Comparison of ENCODE assay signal across 21 cellular contexts in genomic region chr21:16911166-16911607, GRCh38.
"Had no signal": no experiment of that assay in that cellular context is flagged by ENCODE, and none has a peak within 500 bp of the region (broad histone marks: within the 10 kb centered on the region; RNA-seq: fewer than 3 reads in every experiment).

No MANE protein-coding gene starts in this region.

- H3K4me1 ChIP-seq: left lung, lower lobe of right lung, pancreas, prostate gland, right lobe of liver, transverse colon had no signal

- H3K4me3 ChIP-seq: gastrocnemius medialis, left lung, lower lobe of right lung, pancreas, prostate gland, right lobe of liver, testis, transverse colon had no signal

- H3K27me3 Mint-ChIP-seq: memory B cell; natural killer cell treated with Interleukin-12 subunit alpha and Interleukin-12 subunit beta and Interleukin-15 and Interleukin-18, amount 100 ng/mL, for 72 hours; stimulated activated naive B cell treated with anti-CD40 and anti-IgM and Interleukin-4, amounts not matched to agents 10 μg/mL and 1 μg/mL and 100 μg/mL, for 72 hours; stimulated activated naive CD8-positive, alpha-beta T cell treated with anti-CD3 and anti-CD28 coated beads, Interleukin-15, amount 100 ng/mL, for 72 hours had no signal

- H3K4me3 Mint-ChIP-seq: endodermal cell; immature natural killer cell; memory B cell; natural killer cell treated with Interleukin-12 subunit alpha and Interleukin-12 subunit beta and Interleukin-15 and Interleukin-18, amount 100 ng/mL, for 72 hours; stimulated activated naive B cell treated with anti-CD40 and anti-IgM and Interleukin-4, amounts not matched to agents 10 μg/mL and 1 μg/mL and 100 μg/mL, for 72 hours; stimulated activated naive CD8-positive, alpha-beta T cell treated with anti-CD3 and anti-CD28 coated beads, Interleukin-15, amount 100 ng/mL, for 72 hours had no signal

- H3K9me3 ChIP-seq: gastrocnemius medialis, left lung, lower lobe of right lung, pancreas, prostate gland, right lobe of liver, testis, transverse colon had no signal

- H3K36me3 ChIP-seq: gastrocnemius medialis, left lung, lower lobe of right lung, pancreas, prostate gland, right lobe of liver, transverse colon had no signal

- H3K36me3 Mint-ChIP-seq: immature natural killer cell; memory B cell; stimulated activated naive B cell treated with anti-CD40 and anti-IgM and Interleukin-4, amounts not matched to agents 10 μg/mL and 1 μg/mL and 100 μg/mL, for 72 hours had no signal

- H3K27me3 ChIP-seq: gastrocnemius medialis, left lung, pancreas, right lobe of liver, testis, transverse colon had no signal

- ATAC-seq: left lung; lower lobe of right lung; natural killer cell treated with Interleukin-12 subunit alpha and Interleukin-12 subunit beta and Interleukin-15 and Interleukin-18, amount 100 ng/mL, for 72 hours; pancreas; right lobe of liver; stimulated activated naive B cell treated with anti-CD40 and anti-IgM and Interleukin-4, amounts not matched to agents 10 μg/mL and 1 μg/mL and 100 μg/mL, for 72 hours; stimulated activated naive CD8-positive, alpha-beta T cell treated with anti-CD3 and anti-CD28 coated beads, Interleukin-15, amount 100 ng/mL, for 72 hours had no signal

- H3K4me1 Mint-ChIP-seq: immature natural killer cell; memory B cell; stimulated activated naive B cell treated with anti-CD40 and anti-IgM and Interleukin-4, amounts not matched to agents 10 μg/mL and 1 μg/mL and 100 μg/mL, for 72 hours; stimulated activated naive CD8-positive, alpha-beta T cell treated with anti-CD3 and anti-CD28 coated beads, Interleukin-15, amount 100 ng/mL, for 72 hours had no signal

- DNase-seq: cerebellar nuclear complex; effector CD4-positive, alpha-beta T cell; endodermal cell; erythroblast; gastrocnemius medialis; glutamatergic neuron; immature natural killer cell; left lung; lower lobe of right lung; midbrain; occipital lobe; pancreas; right lobe of liver; stimulated activated CD4-positive, alpha-beta T cell treated with anti-CD3 and anti-CD28 coated beads, Interleukin-4, amount 100 ng/mL, for 24 hours; stimulated activated naive B cell treated with anti-CD40 and anti-IgM and Interleukin-4, amounts not matched to agents 10 μg/mL and 1 μg/mL and 100 μg/mL, for 72 hours; stimulated activated naive CD8-positive, alpha-beta T cell treated with anti-CD3 and anti-CD28 coated beads, Interleukin-15, amount 100 ng/mL, for 72 hours; testis; transverse colon had no signal

- H3K27ac Mint-ChIP-seq: endodermal cell; immature natural killer cell; memory B cell; natural killer cell treated with Interleukin-12 subunit alpha and Interleukin-12 subunit beta and Interleukin-15 and Interleukin-18, amount 100 ng/mL, for 72 hours; stimulated activated naive B cell treated with anti-CD40 and anti-IgM and Interleukin-4, amounts not matched to agents 10 μg/mL and 1 μg/mL and 100 μg/mL, for 72 hours; stimulated activated naive CD8-positive, alpha-beta T cell treated with anti-CD3 and anti-CD28 coated beads, Interleukin-15, amount 100 ng/mL, for 72 hours had no signal

- H3K27ac ChIP-seq: left lung, lower lobe of right lung, pancreas, prostate gland, right lobe of liver, transverse colon had no signal
